Comparison of ENCODE assay signal across 15 cellular contexts in the genomic region with DNA sequence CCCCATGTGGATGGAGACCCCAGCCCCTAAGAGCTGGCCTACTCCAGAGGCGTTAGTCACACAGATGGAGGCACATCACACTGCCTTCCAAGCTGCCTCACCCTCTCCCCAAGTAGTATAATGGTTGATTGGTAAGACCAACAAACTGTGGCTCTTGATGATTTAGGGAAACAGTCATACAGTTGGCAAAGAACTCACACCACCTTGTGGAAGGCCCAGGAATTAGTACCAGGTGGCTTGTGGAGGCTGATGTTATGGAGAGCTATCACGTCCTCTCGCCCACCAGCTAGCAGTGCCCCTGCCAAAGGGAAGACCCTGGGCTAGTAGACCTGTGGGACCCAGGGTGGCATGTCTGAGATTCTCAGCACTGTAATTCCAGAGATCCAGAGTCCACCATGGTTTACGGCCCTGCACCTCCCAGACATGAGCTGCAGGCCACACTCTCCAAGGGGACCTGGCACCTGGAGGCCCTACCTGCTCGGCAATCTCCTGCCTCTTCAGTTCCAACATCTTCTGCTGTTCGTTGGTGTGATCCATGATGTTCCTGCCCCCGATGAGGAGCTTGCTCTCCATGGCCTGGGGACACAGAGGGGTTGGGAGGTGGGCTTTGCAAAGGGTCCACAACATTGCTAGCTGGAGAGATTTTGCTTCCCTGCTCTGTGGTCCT. TPM values are rescaled to one million over a fixed set of nuclear protein-coding genes. Genes with fewer than 3 reads are reported as not detected.
A peak's percentile ranks its signal among the peaks of the same experiment; 100 is the strongest.
DNase-seq lines count a peak whose midpoint lies in the region; ATAC-seq and TF ChIP-seq lines count a peak whose summit lies in the region.
"Had no signal": no experiment of that assay in that cellular context is flagged by ENCODE, and none has a peak within 500 bp of the region (broad histone marks: within the 10 kb centered on the region; RNA-seq: fewer than 3 reads in every experiment).

No MANE protein-coding gene starts in this region.

- H4K20me1 ChIP-seq in SK-N-SH (ENCODE audit: insufficient read depth), result no peaks in the 10 kb centered on the region

- no peak overlapping the region for H3K9ac ChIP-seq in SK-N-SH

- WGBS in SK-N-SH (ENCODE audit: low lambda C conversion rate), result 81% methylated on average over 6 of the region's 7 CpGs

- peaks cover 7 to 12% of the 10 kb centered on the region in 2 experiments; a peak in 3 of 4 replicates for H3K4me1 ChIP-seq in SK-N-SH (ENCODE audit: control insufficient read depth in 1 of 2, insufficient read depth in 2 of 2, low read depth in 1 of 2, low read length in 1 of 2)
- H3K4me1 ChIP-seq: tibial artery had no signal

- H3K79me2 ChIP-seq in SK-N-SH (ENCODE audit: insufficient read depth), result peaks cover 28% of the 10 kb centered on the region; the same call in 1 of the 2 replicates

- CTCF ChIA-PET in SK-N-SH (lab: Yijun Ruan, JAX), result interaction anchor here (1.0 to 2.3 kb wide), 11 partner anchors 8 to 189 kb away, joined by 3 to 10 read pairs (median 3); partner anchors contain the start of gene KIF3C

- no peak for ATAC-seq in SK-N-SH treated with all-trans-retinoic acid at 6 μM for 48 hours
- ATAC-seq in left lobe of liver, result peak; percentile 9
- no peak for ATAC-seq in HG03521 (IDR thresholded peaks at IDR 0.05; ENCODE audit: unreplicated experiment)
- ATAC-seq: activated naive CD4-positive, alpha-beta T cell treated with anti-CD3 and anti-CD28 coated beads, Interleukin-2, amount 50 U/mL, for 72 hours had no signal

- no peaks in the 10 kb centered on the region for H3K27me3 ChIP-seq in SK-N-SH (ENCODE audit: insufficient read depth)
- H3K27me3 ChIP-seq: tibial artery had no signal

- no peak overlapping the region for H3K4me2 ChIP-seq in SK-N-SH

- TF ChIP-seq EP300 in SK-N-SH (IDR thresholded peaks at IDR 0.05; ENCODE audit: borderline replicate concordance in 1 of 2, low read depth in 1 of 2, low read length in 1 of 2), result no peak

- H3K4me3 ChIP-seq in SK-N-SH (ENCODE audit: low read depth in 2 of 2, low read length in 1 of 2), result no peak overlapping the region
- H3K4me3 ChIP-seq: HAP-1, tibial artery had no signal

- H3F3A ChIP-seq in SK-N-SH (replicated peaks; ENCODE audit: insufficient read depth), result peaks cover 9% of the 10 kb centered on the region

- no peaks in the 10 kb centered on the region for H3K9me2 ChIP-seq in SK-N-SH

- DNase-seq in SK-N-SH, result no peak
- DNase-seq in HT-29 (ENCODE audit: low spot score), result peak; percentile 45
- DNase-seq in left lobe of liver (ENCODE audit: low spot score), result no peak
- DNase-seq in nucleus accumbens (lab: John Stamatoyannopoulos, UW), result no peak
- DNase-seq in NCI-H748 (lab: John Stamatoyannopoulos, UW; ENCODE audit: unreplicated experiment), result no peak
- DNase-seq: DMS153; occipital lobe; Right ventricle myocardium superior; stimulated activated CD4-positive, alpha-beta T cell treated with anti-CD3 and anti-CD28 coated beads, Interleukin-12 subunit alpha, Interleukin-12 subunit beta, amount 100 ng/mL, for 4 hours; tibial artery had no signal

- H3K27ac ChIP-seq in SK-N-SH (ENCODE audit: low read depth in 2 of 2, low read length in 1 of 2), result no peak overlapping the region
- H3K27ac ChIP-seq in VCaP, result no peak overlapping the region
- H3K27ac ChIP-seq: tibial artery had no signal

- peaks cover 0 to 11% of the 10 kb centered on the region in 2 experiments for H3K36me3 ChIP-seq in SK-N-SH (replicated peaks in 1 of 2; ENCODE audit: control insufficient read depth in 1 of 2, insufficient read depth in 2 of 2, low read length in 1 of 2)
- H3K36me3 ChIP-seq: HAP-1 had no signal

- TF ChIP-seq RAD21 in SK-N-SH (IDR thresholded peaks at IDR 0.05; ENCODE audit: low read length), result no peak

- peak; percentile 27 for TF ChIP-seq CTCF in SK-N-SH (IDR thresholded peaks at IDR 0.05)
- 0 out of 2 replicates have a peak, but pooled peaks have one; percentile 18 for TF ChIP-seq CTCF in VCaP (conservative IDR thresholded peaks at IDR 0.05)

- H2AFZ ChIP-seq in SK-N-SH (ENCODE audit: low read depth), result no peak overlapping the region

- H3K9me3 ChIP-seq in SK-N-SH, result no peaks in the 10 kb centered on the region
- H3K9me3 ChIP-seq: HAP-1, tibial artery had no signal

- POLR2A ChIA-PET in SK-N-SH (lab: Yijun Ruan, JAX), result no interaction called here

TF ChIP-seq in SK-N-SH, 30 proteins besides CTCF, POLR2A, EP300 and RAD21:
- TF ChIP-seq, protein P1, sequence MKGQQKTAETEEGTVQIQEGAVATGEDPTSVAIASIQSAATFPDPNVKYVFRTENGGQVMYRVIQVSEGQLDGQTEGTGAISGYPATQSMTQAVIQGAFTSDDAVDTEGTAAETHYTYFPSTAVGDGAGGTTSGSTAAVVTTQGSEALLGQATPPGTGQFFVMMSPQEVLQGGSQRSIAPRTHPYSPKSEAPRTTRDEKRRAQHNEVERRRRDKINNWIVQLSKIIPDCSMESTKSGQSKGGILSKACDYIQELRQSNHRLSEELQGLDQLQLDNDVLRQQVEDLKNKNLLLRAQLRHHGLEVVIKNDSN (IDR thresholded peaks at IDR 0.05; ENCODE audit: borderline replicate concordance, low read depth), result no peak
- no peak for TF ChIP-seq RXRA (IDR thresholded peaks at IDR 0.05; ENCODE audit: borderline replicate concordance, low read depth)
- TF ChIP-seq SMC3 (IDR thresholded peaks at IDR 0.05; ENCODE audit: low read depth, low read length), result no peak
- no peak for TF ChIP-seq TCF12 (IDR thresholded peaks at IDR 0.05)
- TF ChIP-seq MXI1 (IDR thresholded peaks at IDR 0.05; ENCODE audit: low read depth, low read length), result no peak
- no peak for TF ChIP-seq IRF3 (IDR thresholded peaks at IDR 0.05; ENCODE audit: low read depth, low read length)
- no peak for TF ChIP-seq POLR2AphosphoS5 (IDR thresholded peaks at IDR 0.05; ENCODE audit: low read depth, low read length)
- no peak for TF ChIP-seq NFIC (IDR thresholded peaks at IDR 0.05; ENCODE audit: borderline replicate concordance)
- TF ChIP-seq RCOR1 (IDR thresholded peaks at IDR 0.05; ENCODE audit: low read length), result no peak
- no peak for TF ChIP-seq MEF2A (IDR thresholded peaks at IDR 0.05; ENCODE audit: borderline replicate concordance, low read depth)
- TF ChIP-seq SIN3A (IDR thresholded peaks at IDR 0.05; ENCODE audit: borderline replicate concordance, low read depth, low read length), result no peak

TF ChIP-seq in SK-N-SH treated with all-trans-retinoic acid at 6 μM for 48 hours, 23 proteins besides CTCF, POLR2A, EP300 and RAD21:
- TF ChIP-seq OSR1 (CRISPR knock-in tag; IDR thresholded peaks at IDR 0.05) (no peak), SNAI2 (CRISPR knock-in tag; IDR thresholded peaks at IDR 0.05) (no peak), ARNTL (CRISPR knock-in tag; IDR thresholded peaks at IDR 0.05; ENCODE audit: borderline replicate concordance, low read depth) (no peak), ZNF565 (CRISPR knock-in tag; conservative IDR thresholded peaks at IDR 0.05; ENCODE audit: low read depth) (no peak), CSDC2 (CRISPR knock-in tag; IDR thresholded peaks at IDR 0.05) (no peak), RARB (CRISPR knock-in tag; IDR thresholded peaks at IDR 0.05) (no peak), ESRRG (CRISPR knock-in tag; IDR thresholded peaks at IDR 0.05) (no peak), ZNF8 (CRISPR knock-in tag; IDR thresholded peaks at IDR 0.05) (no peak), ZFP30 (CRISPR knock-in tag; IDR thresholded peaks at IDR 0.05) (no peak), ZC3H10 (CRISPR knock-in tag; IDR thresholded peaks at IDR 0.05) (no peak), GLIS3 (CRISPR knock-in tag; IDR thresholded peaks at IDR 0.05) (no peak), TCF4 (CRISPR knock-in tag; IDR thresholded peaks at IDR 0.05; ENCODE audit: borderline replicate concordance) (no peak)
- TF ChIP-seq, protein P2, sequence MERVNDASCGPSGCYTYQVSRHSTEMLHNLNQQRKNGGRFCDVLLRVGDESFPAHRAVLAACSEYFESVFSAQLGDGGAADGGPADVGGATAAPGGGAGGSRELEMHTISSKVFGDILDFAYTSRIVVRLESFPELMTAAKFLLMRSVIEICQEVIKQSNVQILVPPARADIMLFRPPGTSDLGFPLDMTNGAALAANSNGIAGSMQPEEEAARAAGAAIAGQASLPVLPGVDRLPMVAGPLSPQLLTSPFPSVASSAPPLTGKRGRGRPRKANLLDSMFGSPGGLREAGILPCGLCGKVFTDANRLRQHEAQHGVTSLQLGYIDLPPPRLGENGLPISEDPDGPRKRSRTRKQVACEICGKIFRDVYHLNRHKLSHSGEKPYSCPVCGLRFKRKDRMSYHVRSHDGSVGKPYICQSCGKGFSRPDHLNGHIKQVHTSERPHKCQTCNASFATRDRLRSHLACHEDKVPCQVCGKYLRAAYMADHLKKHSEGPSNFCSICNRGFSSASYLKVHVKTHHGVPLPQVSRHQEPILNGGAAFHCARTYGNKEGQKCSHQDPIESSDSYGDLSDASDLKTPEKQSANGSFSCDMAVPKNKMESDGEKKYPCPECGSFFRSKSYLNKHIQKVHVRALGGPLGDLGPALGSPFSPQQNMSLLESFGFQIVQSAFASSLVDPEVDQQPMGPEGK (CRISPR knock-in tag; IDR thresholded peaks at IDR 0.05; ENCODE audit: borderline replicate concordance), result no peak

RNA-seq across cellular contexts. Expression of gene KIF3C, which starts 26.3 kb away (rescaled TPM):
- 18.6 and 29.5 TPM in 2 replicates for polyA plus RNA-seq in SK-N-SH (2012; rRNA removed)
- 21.2 and 22.1 TPM in 2 replicates for polyA plus RNA-seq in SK-N-SH (2012; cell fraction: cytosol; rRNA removed)
- polyA plus RNA-seq in SK-N-SH (2012; cell fraction: nucleus; rRNA removed), result 14.0 and 19.1 TPM in 2 replicates
- total RNA-seq in HT-29 (2014; rRNA removed; shearing (Covaris generic)), result 1.9 and 3.2 TPM in 2 replicates
- total RNA-seq in left lobe of liver, result 0.86 TPM
